In the genomic region with DNA sequence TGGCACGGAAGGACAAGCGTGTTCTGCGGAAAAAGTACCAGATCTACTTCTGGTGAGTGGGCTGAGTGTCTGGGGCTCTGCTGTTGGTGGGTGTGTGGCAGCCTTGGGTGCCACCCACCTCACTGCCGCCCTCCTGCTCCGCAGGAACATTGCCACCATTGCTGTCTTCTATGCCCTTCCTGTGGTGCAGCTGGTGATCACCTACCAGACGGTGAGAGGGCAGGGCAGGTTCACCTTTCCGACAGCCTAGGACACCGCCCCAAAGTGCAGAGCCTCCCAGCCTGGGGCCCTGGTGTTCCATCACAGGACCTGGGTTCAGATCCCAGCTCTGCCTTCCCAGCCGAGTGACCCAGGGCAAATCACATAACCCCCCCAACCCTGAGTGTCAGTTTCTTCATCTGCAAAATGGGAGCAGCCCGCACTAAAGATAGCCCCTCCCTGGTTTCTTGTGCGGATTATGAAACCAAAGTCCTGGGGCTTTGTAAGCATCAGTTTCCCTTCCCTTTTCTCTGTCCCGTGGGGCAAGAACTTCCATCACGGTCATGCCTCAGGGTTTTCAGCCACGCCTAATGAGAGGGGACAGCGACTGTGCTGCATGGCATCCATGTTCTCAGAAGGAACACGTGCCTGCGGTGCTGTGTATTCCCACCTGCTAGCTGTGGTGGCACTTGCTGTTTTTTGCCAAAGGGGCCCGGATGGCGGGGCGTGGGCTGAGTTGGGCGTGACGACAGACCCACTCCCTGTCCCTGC, we compare ENCODE assay signal across 11 cellular contexts. TPM values are rescaled to one million over a fixed set of nuclear protein-coding genes. Genes with fewer than 3 reads are reported as not detected.
A peak's percentile ranks its signal among the peaks of the same experiment; 100 is the strongest.
DNase-seq lines count a peak whose midpoint lies in the region; ATAC-seq and TF ChIP-seq lines count a peak whose summit lies in the region.
"Had no signal": no experiment of that assay in that cellular context is flagged by ENCODE, and none has a peak within 500 bp of the region (broad histone marks: within the 10 kb centered on the region; RNA-seq: fewer than 3 reads in every experiment).

No MANE protein-coding gene starts in this region.

- H4K91ac ChIP-seq in neuronal stem cell (ENCODE audit: low read depth, low read length, poor library complexity), result no peak overlapping the region

- no peaks in the 10 kb centered on the region for H3K27me3 Mint-ChIP-seq in T-helper 17 cell
- H3K27me3 Mint-ChIP-seq: stimulated activated naive CD8-positive, alpha-beta T cell treated with anti-CD3 and anti-CD28 coated beads, Interleukin-15, Interleukin-2, amounts not matched to agents 100 ng/mL and 50 ng/mL, for 24 hours had no signal

- no peak overlapping the region for H2AK5ac ChIP-seq in neuronal stem cell (ENCODE audit: low read depth, low read length)

- no peak overlapping the region for H2BK15ac ChIP-seq in neuronal stem cell (ENCODE audit: low read length)

- H2AFZ ChIP-seq in neuronal stem cell (ENCODE audit: low read length), result no peak overlapping the region

- ATAC-seq in GM18498 (IDR thresholded peaks at IDR 0.05; ENCODE audit: unreplicated experiment), result peak; percentile 56
- peak; percentile 65 for ATAC-seq in HG02759 (IDR thresholded peaks at IDR 0.05; ENCODE audit: unreplicated experiment)
- ATAC-seq in T-helper 17 cell, result peak; percentile 71

- H3K36me3 ChIP-seq in neuronal stem cell (replicated peaks in 1 of 2; ENCODE audit: control insufficient read depth in 2 of 2, insufficient read depth in 2 of 2, low read length in 2 of 2) (peaks cover 17 to 50% of the 10 kb centered on the region in 2 donors), WERI-Rb-1 (peaks cover 40% of the 10 kb centered on the region)

- H3K4me1 Mint-ChIP-seq in T-helper 17 cell, result peaks cover 5% of the 10 kb centered on the region

- H3K27me3 ChIP-seq in neuronal stem cell (ENCODE audit: control insufficient read depth in 3 of 3, insufficient read depth in 3 of 3, low read depth in 1 of 3, low read length in 3 of 3) (no peaks in the 10 kb centered on the region), WERI-Rb-1 (ENCODE audit: insufficient read depth, low read depth, severe bottlenecking) (no peaks in the 10 kb centered on the region)

- H2BK5ac ChIP-seq in neuronal stem cell (ENCODE audit: low read length), result no peak overlapping the region

- no peak overlapping the region for H3K18ac ChIP-seq in neuronal stem cell (ENCODE audit: low read length)

- no peak overlapping the region for H2BK12ac ChIP-seq in neuronal stem cell (ENCODE audit: low read length)

- H3K9me3 ChIP-seq in T-helper 17 cell (ENCODE audit: control insufficient read depth, low read length, poor library complexity, severe bottlenecking), result no peaks in the 10 kb centered on the region
- no peaks in the 10 kb centered on the region for H3K9me3 ChIP-seq in neuronal stem cell (replicated peaks in 1 of 2; ENCODE audit: control insufficient read depth in 2 of 2, insufficient read depth in 1 of 2, low read depth in 1 of 2, low read length in 2 of 2)
- H3K9me3 ChIP-seq in WERI-Rb-1 (ENCODE audit: severe bottlenecking), result no peaks in the 10 kb centered on the region

- H3K27ac ChIP-seq in neuronal stem cell (replicated peaks; ENCODE audit: low read length) (no peak overlapping the region), WERI-Rb-1 (no peak overlapping the region)

- H3K4me1 ChIP-seq in neuronal stem cell (ENCODE audit: control insufficient read depth in 2 of 2, insufficient read depth in 1 of 2, low read depth in 1 of 2, low read length in 2 of 2), result no peaks in the 10 kb centered on the region

- no peaks in the 10 kb centered on the region for H3K79me1 ChIP-seq in neuronal stem cell (ENCODE audit: low read depth, low read length)

- H3K36me3 Mint-ChIP-seq in T-helper 17 cell (ENCODE audit: low read depth), result no peaks in the 10 kb centered on the region

- no peak overlapping the region for H3K4me3 ChIP-seq in neuronal stem cell (ENCODE audit: low read length in 2 of 2)
- H3K4me3 ChIP-seq in foreskin fibroblast (ENCODE audit: low read depth in 1 of 2, low read length in 2 of 2), result no peak overlapping the region
- H3K4me3 ChIP-seq in WERI-Rb-1 (ENCODE audit: low read depth, low read length), result no peak overlapping the region

- no peak overlapping the region for H3K14ac ChIP-seq in neuronal stem cell (ENCODE audit: low read length)

- H3K4me2 ChIP-seq in neuronal stem cell (ENCODE audit: insufficient read depth, low read length, poor library complexity, severe bottlenecking), result no peak overlapping the region

- TF ChIP-seq CTCF in foreskin fibroblast (IDR thresholded peaks at IDR 0.05; ENCODE audit: low read depth, low read length) (no peak), WERI-Rb-1 (IDR thresholded peaks at IDR 0.05; ENCODE audit: low read depth, low read length) (no peak)

- WGBS in neuronal stem cell (ENCODE audit: extremely low coverage in 2 of 2, insufficient read length in 2 of 2, insufficient replicate concordance in 1 of 2), 2 donors, result no CpG with 5 or more reads among the region's 22 CpGs

- H2BK120ac ChIP-seq in neuronal stem cell (ENCODE audit: low read depth, low read length), result no peak overlapping the region

- DNase-seq in T-helper 17 cell, result no peak
- no peak for DNase-seq in neuronal stem cell (ENCODE audit: low spot score)
- no peak for DNase-seq in activated naive CD4-positive, alpha-beta T cell treated with Interleukin-2 at 50 U/mL for 16 hours
- DNase-seq in DMS114 treated with DMSO at 0.1 percent for 48 hours (lab: John Stamatoyannopoulos, UW; ENCODE audit: unreplicated experiment), result no peak
- no peak for DNase-seq in foreskin fibroblast
- DNase-seq in WERI-Rb-1, result no peak
- DNase-seq: caudate nucleus, DMS79 had no signal

- H3K27ac Mint-ChIP-seq in T-helper 17 cell, result peak overlapping the region; percentile 6
- H3K27ac Mint-ChIP-seq: stimulated activated naive CD8-positive, alpha-beta T cell treated with anti-CD3 and anti-CD28 coated beads, Interleukin-15, Interleukin-2, amounts not matched to agents 100 ng/mL and 50 ng/mL, for 24 hours had no signal

- H3K4me3 Mint-ChIP-seq in T-helper 17 cell, result no peak overlapping the region
- H3K4me3 Mint-ChIP-seq: stimulated activated naive CD8-positive, alpha-beta T cell treated with anti-CD3 and anti-CD28 coated beads, Interleukin-15, Interleukin-2, amounts not matched to agents 100 ng/mL and 50 ng/mL, for 24 hours had no signal

- no peak overlapping the region for H4K8ac ChIP-seq in neuronal stem cell (ENCODE audit: low read depth, low read length)

- H3K23ac ChIP-seq in neuronal stem cell (ENCODE audit: low read depth, low read length, poor library complexity), result no peak overlapping the region

- no peak overlapping the region for H3K4ac ChIP-seq in neuronal stem cell (ENCODE audit: low read length)

- H3K9ac ChIP-seq in neuronal stem cell (ENCODE audit: low read depth, low read length, poor library complexity), result peak overlapping the region; percentile 53

RNA-seq across cellular contexts. Expression of a gene that starts 9.8 kb away (rescaled TPM):
- total RNA-seq in T-helper 17 cell, result 1 to 10 TPM; 8.7 to 9.6 TPM
- 159 TPM for polyA plus RNA-seq in neuronal stem cell (2013, experiment 1 of 2)
- 154 TPM for polyA plus RNA-seq in neuronal stem cell (2013, experiment 2 of 2)

RNA-seq across cellular contexts. Expression of a gene that starts 10.8 kb away (rescaled TPM):
- 100 to 1,000 TPM; 106 to 118 TPM for total RNA-seq in T-helper 17 cell
- 16.9 TPM for polyA plus RNA-seq in neuronal stem cell (2013, experiment 1 of 2)
- 17.7 TPM for polyA plus RNA-seq in neuronal stem cell (2013, experiment 2 of 2)

RNA-seq across cellular contexts. Expression of a gene that starts 42.5 kb away (rescaled TPM):
- total RNA-seq in T-helper 17 cell, result 100 to 1,000 TPM; 312 to 355 TPM
- polyA plus RNA-seq in neuronal stem cell (2013, experiment 1 of 2), result 12.7 TPM
- polyA plus RNA-seq in neuronal stem cell (2013, experiment 2 of 2), result 12.2 TPM

RNA-seq across cellular contexts. Expression of a gene that starts 43.1 kb away (rescaled TPM):
- total RNA-seq in T-helper 17 cell, result 10 to 100 TPM; 20.1 to 24.4 TPM
- 20.9 TPM for polyA plus RNA-seq in neuronal stem cell (2013, experiment 1 of 2)
- polyA plus RNA-seq in neuronal stem cell (2013, experiment 2 of 2), result 21.5 TPM

RNA-seq across cellular contexts. Expression of a gene that starts 45.3 kb away (rescaled TPM):
- 10 to 100 TPM; 31.1 to 43.4 TPM for total RNA-seq in T-helper 17 cell
- polyA plus RNA-seq in neuronal stem cell (2013, experiment 1 of 2), result 89.5 TPM
- 91.3 TPM for polyA plus RNA-seq in neuronal stem cell (2013, experiment 2 of 2)
